ENCODE assay signal across 8 cellular contexts in genomic region chr2:160993543-160994090, GRCh38.
DNase-seq lines count a peak whose midpoint lies in the region; ATAC-seq, FAIRE-seq and TF ChIP-seq lines count a peak whose summit lies in the region.

No MANE protein-coding gene starts in this region.

- in situ Hi-C loops in Caki2 (cut with HindIII; ENCODE audit: low pct_unique_long_range_greater_than_20kb, low sequenced_read_pairs), result no loop called here

- intact Hi-C loops in pancreas (cut with DNase I), result no loop called here

- no peak for FAIRE-seq in pancreas (lab: Jason Lieb, UNC)

- no peaks in the 10 kb centered on the region for H3K36me3 ChIP-seq in cardiac muscle cell
- H3K36me3 ChIP-seq in pancreas, result no peaks in the 10 kb centered on the region

- H3K27ac ChIP-seq in cardiac muscle cell (peak overlapping the region; percentile 88), pancreas (peak overlapping the region; percentile 14 to 75 (median 62))

- peak; percentile 87 to 97 (median 94) for ATAC-seq in pancreas
- ATAC-seq in HG02981 (IDR thresholded peaks at IDR 0.05; ENCODE audit: unreplicated experiment), result no peak

- H3K9me3 ChIP-seq in cardiac muscle cell (ENCODE audit: low read depth), result no peaks in the 10 kb centered on the region
- no peaks in the 10 kb centered on the region for H3K9me3 ChIP-seq in pancreas

- H3K4me3 ChIP-seq in cardiac muscle cell (no peak overlapping the region), pancreas (peak overlapping the region in 2 of 4 donors; percentile 16 to 21)

- H3K27me3 ChIP-seq in cardiac muscle cell (no peaks in the 10 kb centered on the region), pancreas (no peaks in the 10 kb centered on the region)

- WGBS in pancreas, 2 donors, result 26 to 29% methylated on average over 10 of the region's 10 CpGs

- TF ChIP-seq CTCF in cardiac muscle cell (IDR thresholded peaks at IDR 0.05; ENCODE audit: low read depth, low read length) (no peak), pancreas (IDR thresholded peaks at IDR 0.05) (no peak)

- H3K4me1 ChIP-seq in cardiac muscle cell (ENCODE audit: low read depth), result peaks cover 21% of the 10 kb centered on the region
- H3K4me1 ChIP-seq in pancreas, result peaks cover 3 to 8% (median 5%) of the 10 kb centered on the region in 3 donors

- DNase-seq in Caki2 (ENCODE audit: low read depth) (peak; percentile 18), NCI-H2107 treated with DMSO at 0.1 percent for 48 hours (lab: John Stamatoyannopoulos, UW; ENCODE audit: unreplicated experiment) (peak; percentile 22), cardiac muscle cell (ENCODE audit: low read depth in 1 of 2, low spot score in 1 of 2) (peak in 1 of 2 donors; percentile 76), pancreas (peak in 5 of 6 donors; percentile 53 to 81 (median 63)), OCI-M1 (lab: John Stamatoyannopoulos, UW) (no peak), T-helper 1 cell (no peak)
- no peak for DNase-seq in activated CD8-positive, alpha-beta memory T cell treated with anti-CD3 and anti-CD28 coated beads for 24 hours

Comparison
In these comparisons a context has a peak if more than half of its experiments do, and no peak if none do; other contexts are left out.
1. DNase-seq: peak in Caki2 (single experiment), NCI-H2107 treated with DMSO at 0.1 percent for 48 hours (single experiment) and pancreas (5 of 6); none in OCI-M1 (single experiment), T-helper 1 cell (0 of 5) and activated CD8-positive, alpha-beta memory T cell treated with anti-CD3 and anti-CD28 coated beads for 24 hours (single experiment).